Comparison of ENCODE assay signal across 23 cellular contexts in genomic region chr5:158541535-158541934, GRCh38.
"Had no signal": no experiment of that assay in that cellular context is flagged by ENCODE, and none has a peak within 500 bp of the region (broad histone marks: within the 10 kb centered on the region; RNA-seq: fewer than 3 reads in every experiment).

No MANE protein-coding gene starts in this region.

- H3K27ac Mint-ChIP-seq: activated CD4-positive, alpha-beta memory T cell treated with anti-CD3 and anti-CD28 coated beads, Interleukin-2, amount 10 ng/mL, durations not matched to agents 7 days and 5 days; activated naive CD4-positive, alpha-beta T cell treated with anti-CD3 and anti-CD28 coated beads for 36 hours; mesothelial cell of epicardium; neural progenitor cell had no signal

- H3K36me3 ChIP-seq: neural progenitor cell, right lobe of liver, thyroid gland, WERI-Rb-1 had no signal

- H3K4me1 Mint-ChIP-seq: activated CD4-positive, alpha-beta memory T cell treated with anti-CD3 and anti-CD28 coated beads, Interleukin-2, amount 10 ng/mL, durations not matched to agents 7 days and 5 days; mesothelial cell of epicardium had no signal

- H3K4me3 ChIP-seq: neural progenitor cell, right lobe of liver, skin epidermis, thyroid gland had no signal

- H3K9me3 Mint-ChIP-seq: activated CD4-positive, alpha-beta memory T cell treated with anti-CD3 and anti-CD28 coated beads, Interleukin-2, amount 10 ng/mL, durations not matched to agents 7 days and 5 days; activated naive CD4-positive, alpha-beta T cell treated with anti-CD3 and anti-CD28 coated beads for 36 hours; activated T-cell treated with anti-CD3 and anti-CD28 coated beads, Interleukin-2, amount 50 U/mL, for 4 hours; mesothelial cell of epicardium; naive thymus-derived CD8-positive, alpha-beta T cell; neural progenitor cell had no signal

- FAIRE-seq: keratinocyte, TTC549 had no signal

- H3K9ac ChIP-seq: neural progenitor cell had no signal

- H3K9me3 ChIP-seq: right lobe of liver, thyroid gland had no signal

- H3K4me2 ChIP-seq: neural progenitor cell had no signal

- H3K27ac ChIP-seq: neural progenitor cell, right lobe of liver, skin epidermis, thyroid gland, WERI-Rb-1 had no signal

- DNase-seq: activated CD4-positive, alpha-beta memory T cell treated with anti-CD3 and anti-CD28 coated beads, Interleukin-2, amount 10 ng/mL, durations not matched to agents 7 days and 5 days; activated CD4-positive, CD25-positive, alpha-beta regulatory T cell treated with anti-CD3 and anti-CD28 coated beads, Interleukin-2, amount 50 U/mL, for 72 hours; activated T-cell treated with anti-CD3 and anti-CD28 coated beads, Interleukin-2, amount 50 U/mL, for 4 hours; anterior cingulate cortex; central memory CD4-positive, alpha-beta T cell; dermis blood vessel endothelial cell; effector CD8-positive, alpha-beta T cell; erythroblast; foreskin fibroblast; posterior cingulate gyrus; right lobe of liver; stimulated activated CD4-positive, alpha-beta T cell treated with anti-CD3 and anti-CD28 coated beads, Interleukin-2, amount 100 ng/mL, for 48 hours; substantia nigra; T-helper 1 cell; thyroid gland; WERI-Rb-1 had no signal

- H3K4me3 Mint-ChIP-seq: activated CD4-positive, alpha-beta memory T cell treated with anti-CD3 and anti-CD28 coated beads, Interleukin-2, amount 10 ng/mL, durations not matched to agents 7 days and 5 days; activated naive CD4-positive, alpha-beta T cell treated with anti-CD3 and anti-CD28 coated beads for 36 hours; activated T-cell treated with anti-CD3 and anti-CD28 coated beads, Interleukin-2, amount 50 U/mL, for 4 hours; mesothelial cell of epicardium; neural progenitor cell had no signal

- ATAC-seq: right lobe of liver had no signal

- H3K27me3 ChIP-seq: neural progenitor cell, right lobe of liver, thyroid gland had no signal

- H2AFZ ChIP-seq: neural progenitor cell had no signal

- H3K27me3 Mint-ChIP-seq: naive thymus-derived CD8-positive, alpha-beta T cell had no signal

- H3K4me1 ChIP-seq: thyroid gland had no signal

- H3K36me3 Mint-ChIP-seq: mesothelial cell of epicardium, neural progenitor cell had no signal
